In the genomic region with DNA sequence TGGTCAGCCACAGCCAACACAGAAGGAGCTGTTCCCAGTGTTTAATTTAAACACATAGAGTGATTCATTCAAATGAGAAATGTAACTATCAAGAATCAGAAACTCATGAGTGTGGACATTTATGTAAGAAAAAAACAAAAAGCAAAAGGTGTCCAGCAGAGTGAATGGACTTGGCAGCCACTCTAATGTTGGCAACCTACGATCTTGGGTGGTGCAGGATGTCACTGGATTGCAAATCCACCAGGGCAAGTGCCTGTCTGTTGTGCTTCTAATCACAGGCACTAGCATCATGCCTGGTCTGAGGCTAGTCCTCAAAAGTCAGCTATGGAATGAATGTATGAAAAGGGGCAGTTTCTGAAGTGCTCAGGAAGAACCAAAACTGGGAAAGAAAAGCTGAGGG, we compare ENCODE assay signal across 24 cellular contexts.
"Had no signal": no experiment of that assay in that cellular context is flagged by ENCODE, and none has a peak within 500 bp of the region (broad histone marks: within the 10 kb centered on the region; RNA-seq: fewer than 3 reads in every experiment).

No MANE protein-coding gene starts in this region.

- H3K4me3 ChIP-seq: gastrocnemius medialis, lung, mucosa of descending colon, right lobe of liver, thoracic aorta, tibial nerve, upper lobe of right lung, uterus had no signal

- ATAC-seq: effector memory CD8-positive, alpha-beta T cell; gastrocnemius medialis; left lobe of liver; mucosa of descending colon; natural killer cell treated with Interleukin-12 subunit alpha and Interleukin-12 subunit beta and Interleukin-15 and Interleukin-18, amount 100 ng/mL, for 72 hours; right lobe of liver; upper lobe of right lung had no signal

- H3K9me3 ChIP-seq: gastrocnemius medialis, mucosa of descending colon, neutrophil, right lobe of liver, thoracic aorta, tibial nerve, upper lobe of right lung, uterus had no signal

- FAIRE-seq: endometrium, kidney, small intestine had no signal

- H3K79me2 ChIP-seq: parathyroid adenoma had no signal

- H3K9ac ChIP-seq: parathyroid adenoma had no signal

- H3K27me3 ChIP-seq: gastrocnemius medialis, neutrophil, right lobe of liver, tibial nerve, upper lobe of right lung, uterus had no signal

- DNase-seq: cortex of kidney; effector memory CD8-positive, alpha-beta T cell; erythroblast; foreskin fibroblast; gastrocnemius medialis; head of caudate nucleus; kidney; mucosa of descending colon; naive B cell; right lobe of liver; small intestine; stimulated activated CD4-positive, alpha-beta T cell treated with anti-CD3 and anti-CD28 coated beads, Interleukin-15, amount 100 ng/mL, for 24 hours; stimulated activated CD4-positive, alpha-beta T cell treated with anti-CD3 and anti-CD28 coated beads, Interleukin-2, amount 100 ng/mL, for 48 hours; stimulated activated naive B cell treated with anti-CD40 and anti-IgM and Interleukin-4, amounts not matched to agents 10 μg/mL and 1 μg/mL and 100 μg/mL, for 72 hours; upper lobe of right lung; uterus had no signal

- H3K36me3 ChIP-seq: gastrocnemius medialis, neutrophil, right lobe of liver, thoracic aorta, tibial nerve, upper lobe of right lung, uterus had no signal

- H3K27ac ChIP-seq: gastrocnemius medialis, neutrophil, parathyroid adenoma, right lobe of liver, thoracic aorta, tibial nerve, upper lobe of right lung, uterus had no signal

- H3K4me1 ChIP-seq: gastrocnemius medialis, parathyroid adenoma, right lobe of liver, upper lobe of right lung, uterus had no signal

- H2AFZ ChIP-seq: parathyroid adenoma had no signal
